ENCODE assay signal across 18 cellular contexts in the genomic region with DNA sequence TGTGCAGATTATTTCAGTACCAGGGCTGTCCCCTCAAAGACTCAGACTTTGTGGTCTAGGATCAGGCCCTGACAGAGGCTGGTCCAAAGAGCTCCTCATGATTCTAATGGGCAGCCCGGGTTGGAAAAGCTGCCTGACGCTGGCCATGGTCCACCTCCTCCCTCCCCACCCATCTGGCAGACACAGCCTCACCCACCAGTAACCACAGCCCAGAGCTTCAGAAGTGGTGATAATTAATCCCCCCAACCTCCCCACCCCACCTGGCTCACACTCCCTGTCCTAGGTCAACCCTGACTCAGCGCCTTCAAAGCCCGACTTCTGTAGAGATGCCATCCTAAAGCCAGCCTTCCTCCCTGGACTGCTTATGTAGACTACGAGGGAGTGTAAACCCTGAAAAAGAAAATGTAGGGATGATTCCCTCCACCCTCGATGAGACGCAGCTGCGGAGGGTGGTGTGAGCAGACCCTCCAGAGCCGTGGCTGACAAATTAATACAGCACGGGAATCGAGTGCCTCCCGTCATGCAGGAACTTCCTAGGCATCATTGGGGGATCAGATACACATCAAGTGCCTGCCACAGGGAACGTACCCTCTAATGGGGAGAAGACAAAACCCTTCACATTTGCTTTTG. TPM values are rescaled to one million over a fixed set of nuclear protein-coding genes. Genes with fewer than 3 reads are reported as not detected.
"Had no signal": no experiment of that assay in that cellular context is flagged by ENCODE, and none has a peak within 500 bp of the region (broad histone marks: within the 10 kb centered on the region; RNA-seq: fewer than 3 reads in every experiment).

No MANE protein-coding gene starts in this region.

- H3K4me3 ChIP-seq: esophagus muscularis mucosa, lung, neural progenitor cell, pancreas had no signal

- ATAC-seq: activated CD4-positive, alpha-beta T cell treated with anti-CD3 and anti-CD28 coated beads for 36 hours; pancreas; stimulated activated naive CD8-positive, alpha-beta T cell treated with anti-CD3 and anti-CD28 coated beads, Interleukin-15, Interleukin-2, amounts not matched to agents 100 U/mL and 50 U/mL, for 24 hours; T-cell had no signal

- H3K36me3 ChIP-seq: esophagus muscularis mucosa, neural progenitor cell, pancreas had no signal

- H3K27ac ChIP-seq: esophagus muscularis mucosa, neural progenitor cell, pancreas had no signal

- H3K4me1 ChIP-seq: esophagus muscularis mucosa, pancreas had no signal

- H3K9ac ChIP-seq: neural progenitor cell had no signal

- DNase-seq: activated CD4-positive, alpha-beta memory T cell treated with anti-CD3 and anti-CD28 coated beads for 36 hours; activated CD4-positive, alpha-beta T cell treated with anti-CD3 and anti-CD28 coated beads for 36 hours; activated naive CD4-positive, alpha-beta T cell treated with anti-CD3 and anti-CD28 coated beads, Interleukin-2, amount 10 ng/mL, durations not matched to agents 7 days and 5 days; activated T-cell treated with anti-CD3 and anti-CD28 coated beads, Interleukin-2, amount 50 U/mL, for 24 hours; immature natural killer cell; left cardiac atrium; pancreas; retina; small intestine; stimulated activated CD4-positive, alpha-beta T cell treated with anti-CD3 and anti-CD28 coated beads, Interleukin-4, amount 100 ng/mL, for 4 hours; stimulated activated CD8-positive, alpha-beta memory T cell treated with anti-CD3 and anti-CD28 coated beads, Interleukin-4, amount 100 ng/mL, for 48 hours; stimulated activated naive CD8-positive, alpha-beta T cell treated with anti-CD3 and anti-CD28 coated beads, Interleukin-15, Interleukin-2, amounts not matched to agents 100 U/mL and 50 U/mL, for 24 hours; T-cell; T1000; trophoblast cell had no signal

- H3K9me3 ChIP-seq: esophagus muscularis mucosa, pancreas had no signal

RNA-seq across cellular contexts. Expression of a gene that starts 7.0 kb away (rescaled TPM):
- total RNA-seq: activated CD4-positive, alpha-beta memory T cell treated with anti-CD3 and anti-CD28 coated beads for 36 hours; activated CD4-positive, alpha-beta T cell treated with anti-CD3 and anti-CD28 coated beads for 36 hours had no signal
- polyA plus RNA-seq: immature natural killer cell had no signal
